Comparison of ENCODE assay signal across 8 cellular contexts in the genomic region with DNA sequence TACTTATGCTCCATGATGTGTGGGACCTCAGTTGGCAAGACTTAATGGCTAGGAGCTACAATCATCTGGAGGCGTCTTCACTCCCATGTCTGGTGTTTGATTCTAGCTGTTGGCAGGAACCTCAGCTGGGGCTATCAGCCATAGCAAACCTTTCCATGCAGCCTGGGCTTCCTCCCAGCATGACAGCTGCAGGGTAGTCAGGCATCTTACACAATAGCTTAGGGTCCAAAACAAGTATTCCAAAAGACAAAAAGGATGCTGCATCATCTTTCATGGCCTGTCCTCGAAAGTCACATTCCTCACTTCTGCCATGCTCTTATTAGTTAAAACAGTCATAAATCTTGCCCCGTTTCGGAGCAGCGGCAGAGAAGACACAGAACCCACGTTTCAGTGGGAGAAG.
DNase-seq lines count a peak whose midpoint lies in the region; ATAC-seq and TF ChIP-seq lines count a peak whose summit lies in the region.
"Had no signal": no experiment of that assay in that cellular context is flagged by ENCODE, and none has a peak within 500 bp of the region (broad histone marks: within the 10 kb centered on the region; RNA-seq: fewer than 3 reads in every experiment).

No MANE protein-coding gene starts in this region.

- H3K36me3 Mint-ChIP-seq in T-cell, result peaks cover 18% of the 10 kb centered on the region

- no peak for TF ChIP-seq EP300 in sigmoid colon (IDR thresholded peaks at IDR 0.05)

- H3K27ac ChIP-seq in HL-60 (replicated peaks) (no peak overlapping the region; the same call in 1 of the 2 replicates), sigmoid colon (peak overlapping the region in 3 of 4 donors; percentile 30 to 63 (median 33)), vagina (no peak overlapping the region)

- H3K4me1 ChIP-seq in sigmoid colon, result peaks cover 0 to 25% (median 20%) of the 10 kb centered on the region in 4 donors
- peaks cover 7% of the 10 kb centered on the region for H3K4me1 ChIP-seq in vagina

- H3K27me3 ChIP-seq in HL-60 (ENCODE audit: insufficient read depth, poor library complexity, severe bottlenecking) (no peaks in the 10 kb centered on the region), sigmoid colon (no peaks in the 10 kb centered on the region), vagina (no peaks in the 10 kb centered on the region)

- H3K4me3 Mint-ChIP-seq in T-cell, result no peak overlapping the region

- CTCF ChIA-PET in T-cell (lab: Charles Lee), result no interaction called here

- peak overlapping the region; percentile 35 to 63 for H3K27ac Mint-ChIP-seq in T-cell

- no peak overlapping the region for H3K4me3 ChIP-seq in HL-60 (replicated peaks; ENCODE audit: insufficient read depth, low read length)
- no peak overlapping the region for H3K4me3 ChIP-seq in sigmoid colon
- no peak overlapping the region for H3K4me3 ChIP-seq in vagina

- ATAC-seq in T-cell (replicated peaks in 1 of 4) (no peak), GM19463 (IDR thresholded peaks at IDR 0.05; ENCODE audit: unreplicated experiment) (no peak)

- no peaks in the 10 kb centered on the region for H3K27me3 Mint-ChIP-seq in T-cell

- peaks cover 0 to 12% (median 0%) of the 10 kb centered on the region in 3 donors for H3K9me3 Mint-ChIP-seq in T-cell

- intact Hi-C loops in sigmoid colon (cut with DNase I) (no loop called here), vagina (cut with DNase I) (no loop called here)

- 60 to 65% methylated on average over 6 of the region's 6 CpGs for WGBS in sigmoid colon, 2 donors

- DNase-seq in HL-60 (ENCODE audit: low read depth in 1 of 2, low spot score in 1 of 2) (peak; percentile 22 to 60), T-cell (no peak), fibroblast of the conjunctiva (ENCODE audit: low read depth) (peak; percentile 37), sigmoid colon (no peak), vagina (ENCODE audit: extremely low spot score in 2 of 2) (no peak), NCI-H2081 treated with DMSO at 0.1 percent for 48 hours (lab: John Stamatoyannopoulos, UW) (no peak)
- DNase-seq: NCI-H1436 treated with DMSO at 0.1 percent for 48 hours had no signal

- H3K36me3 ChIP-seq in sigmoid colon (no peaks in the 10 kb centered on the region), vagina (no peaks in the 10 kb centered on the region)

- TF ChIP-seq CTCF in HL-60 (IDR thresholded peaks at IDR 0.05; ENCODE audit: insufficient read depth, low read length), result no peak
- TF ChIP-seq CTCF in sigmoid colon (IDR thresholded peaks at IDR 0.05), result no peak
- no peak for TF ChIP-seq CTCF in vagina (IDR thresholded peaks at IDR 0.05)

- POLR2A ChIA-PET in T-cell (lab: Charles Lee), result no interaction called here

- H3K9me3 ChIP-seq in sigmoid colon (no peaks in the 10 kb centered on the region), vagina (no peaks in the 10 kb centered on the region)

- H3K4me1 Mint-ChIP-seq in T-cell, result peaks cover 80 to 88% (median 83%) of the 10 kb centered on the region in 3 donors

- TF ChIP-seq POLR2A in sigmoid colon (IDR thresholded peaks at IDR 0.05), result no peak
- no peak for TF ChIP-seq POLR2A in vagina (IDR thresholded peaks at IDR 0.05)

Comparison
In these comparisons a context has a peak if more than half of its experiments do, and no peak if none do; other contexts are left out.
1. DNase-seq: peak in HL-60 (2 of 2) and fibroblast of the conjunctiva (single experiment); none in T-cell (0 of 34), sigmoid colon (single experiment), vagina (0 of 2) and NCI-H2081 treated with DMSO at 0.1 percent for 48 hours (single experiment).
2. H3K27ac ChIP-seq: peak in sigmoid colon (3 of 4); none in HL-60 (single experiment) and vagina (single experiment).